Comparison of ENCODE assay signal across 9 cellular contexts in the genomic region with DNA sequence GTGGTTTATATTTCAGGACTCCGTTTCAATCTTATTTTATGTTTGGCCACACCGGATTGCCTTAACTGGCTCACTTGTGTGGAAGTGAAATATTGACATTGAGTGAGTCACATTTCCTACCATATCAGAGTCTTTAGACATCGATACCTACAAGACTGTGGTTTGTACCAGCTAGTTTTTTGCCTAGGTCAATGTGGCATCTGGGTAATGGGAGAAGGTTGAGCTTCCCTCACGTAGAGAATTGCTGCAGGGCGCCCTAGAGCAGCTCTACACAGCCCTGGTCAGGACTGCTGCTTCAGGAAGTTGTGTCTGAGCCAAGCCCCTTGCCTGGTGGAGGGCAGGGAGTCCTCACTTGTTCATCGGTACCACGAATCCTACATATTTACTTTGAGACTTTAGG. TPM values are rescaled to one million over a fixed set of nuclear protein-coding genes. Genes with fewer than 3 reads are reported as not detected.
DNase-seq lines count a peak whose midpoint lies in the region; ATAC-seq lines count a peak whose summit lies in the region.
"Had no signal": no experiment of that assay in that cellular context is flagged by ENCODE, and none has a peak within 500 bp of the region (broad histone marks: within the 10 kb centered on the region; RNA-seq: fewer than 3 reads in every experiment).

No MANE protein-coding gene starts in this region.

- POLR2A ChIA-PET in T-cell (lab: Charles Lee), result interaction anchor here in 1 of 2 donors (0.7 kb wide), 1 partner anchor 165 kb away, joined by 4 read pairs; no protein-coding TSS in a partner anchor

- H3K36me3 Mint-ChIP-seq in T-cell, result peaks cover 6% of the 10 kb centered on the region
- H3K36me3 Mint-ChIP-seq in stimulated activated effector memory CD8-positive, alpha-beta T cell treated with anti-CD3 and anti-CD28 coated beads, Interleukin-12 subunit alpha, Interleukin-12 subunit beta, amount 100 ng/mL, for 72 hours, result peaks cover 15% of the 10 kb centered on the region

- peak overlapping the region; percentile 74 to 78 for H3K27ac Mint-ChIP-seq in T-cell
- H3K27ac Mint-ChIP-seq in stimulated activated effector memory CD8-positive, alpha-beta T cell treated with anti-CD3 and anti-CD28 coated beads, Interleukin-12 subunit alpha, Interleukin-12 subunit beta, amount 100 ng/mL, for 72 hours, result peak overlapping the region; percentile 23

- no peaks in the 10 kb centered on the region for H3K27me3 Mint-ChIP-seq in T-cell

- H3K4me3 Mint-ChIP-seq in T-cell, result peak overlapping the region; percentile 82 to 89 (median 88)
- H3K4me3 Mint-ChIP-seq in stimulated activated effector memory CD8-positive, alpha-beta T cell treated with anti-CD3 and anti-CD28 coated beads, Interleukin-12 subunit alpha, Interleukin-12 subunit beta, amount 100 ng/mL, for 72 hours, result peak overlapping the region; percentile 83

- DNase-seq in SIG-M5 treated with dmso at 0.1 percent for 504 hours (lab: John Stamatoyannopoulos, UW; ENCODE audit: unreplicated experiment) (peak; percentile 39), SIG-M5 (lab: John Stamatoyannopoulos, UW) (no peak), T-cell (peak in 1 of 34 experiments; percentile 7), fibroblast of peridontal ligament (ENCODE audit: extremely low read depth) (peak; percentile 30), epidermal melanocyte (ENCODE audit: insufficient read length, low spot score) (no peak), NCI-H345 (lab: John Stamatoyannopoulos, UW) (no peak)
- no peak for DNase-seq in stimulated activated effector memory CD8-positive, alpha-beta T cell treated with anti-CD3 and anti-CD28 coated beads, Interleukin-12 subunit alpha, Interleukin-12 subunit beta, amount 100 ng/mL, for 72 hours (ENCODE audit: low spot score in 2 of 2)
- DNase-seq in stimulated activated CD4-positive, alpha-beta T cell treated with anti-CD3 and anti-CD28 coated beads, Interleukin-15, amount 100 ng/mL, for 24 hours, result no peak
- DNase-seq: NCI-H187 had no signal

- peaks cover 28 to 39% (median 34%) of the 10 kb centered on the region in 3 donors for H3K4me1 Mint-ChIP-seq in T-cell
- peaks cover 36% of the 10 kb centered on the region for H3K4me1 Mint-ChIP-seq in stimulated activated effector memory CD8-positive, alpha-beta T cell treated with anti-CD3 and anti-CD28 coated beads, Interleukin-12 subunit alpha, Interleukin-12 subunit beta, amount 100 ng/mL, for 72 hours

- ATAC-seq in T-cell (replicated peaks in 1 of 4), result no peak
- ATAC-seq in stimulated activated effector memory CD8-positive, alpha-beta T cell treated with anti-CD3 and anti-CD28 coated beads, Interleukin-12 subunit alpha, Interleukin-12 subunit beta, amount 100 ng/mL, for 72 hours, result peak; percentile 45

- H3K9me3 Mint-ChIP-seq in T-cell, result no peaks in the 10 kb centered on the region
- no peaks in the 10 kb centered on the region for H3K9me3 Mint-ChIP-seq in stimulated activated effector memory CD8-positive, alpha-beta T cell treated with anti-CD3 and anti-CD28 coated beads, Interleukin-12 subunit alpha, Interleukin-12 subunit beta, amount 100 ng/mL, for 72 hours

- CTCF ChIA-PET in T-cell (lab: Charles Lee), result interaction anchor here in 1 of 2 donors (0.8 to 2.2 kb wide), 2 partner anchors 24 to 32 kb away, joined by 3 to 8 read pairs; no protein-coding TSS in a partner anchor

RNA-seq across cellular contexts. Expression of gene GRAMD1B, which starts 1.6 kb away (rescaled TPM):
- total RNA-seq in T-cell, result 10 to 100 TPM in 3 of 5 donors, 1 to 10 TPM in 2; 8.6 to 15.6 (median 10.5) TPM

Comparison
In these comparisons a context has a peak if more than half of its experiments do, and no peak if none do; other contexts are left out.
1. DNase-seq: peak in SIG-M5 treated with dmso at 0.1 percent for 504 hours (single experiment) and fibroblast of peridontal ligament (single experiment); none in SIG-M5 (single experiment), stimulated activated effector memory CD8-positive, alpha-beta T cell treated with anti-CD3 and anti-CD28 coated beads, Interleukin-12 subunit alpha, Interleukin-12 subunit beta, amount 100 ng/mL, for 72 hours (0 of 2), epidermal melanocyte (single experiment), NCI-H345 (single experiment) and stimulated activated CD4-positive, alpha-beta T cell treated with anti-CD3 and anti-CD28 coated beads, Interleukin-15, amount 100 ng/mL, for 24 hours (single experiment).